In the genomic region with DNA sequence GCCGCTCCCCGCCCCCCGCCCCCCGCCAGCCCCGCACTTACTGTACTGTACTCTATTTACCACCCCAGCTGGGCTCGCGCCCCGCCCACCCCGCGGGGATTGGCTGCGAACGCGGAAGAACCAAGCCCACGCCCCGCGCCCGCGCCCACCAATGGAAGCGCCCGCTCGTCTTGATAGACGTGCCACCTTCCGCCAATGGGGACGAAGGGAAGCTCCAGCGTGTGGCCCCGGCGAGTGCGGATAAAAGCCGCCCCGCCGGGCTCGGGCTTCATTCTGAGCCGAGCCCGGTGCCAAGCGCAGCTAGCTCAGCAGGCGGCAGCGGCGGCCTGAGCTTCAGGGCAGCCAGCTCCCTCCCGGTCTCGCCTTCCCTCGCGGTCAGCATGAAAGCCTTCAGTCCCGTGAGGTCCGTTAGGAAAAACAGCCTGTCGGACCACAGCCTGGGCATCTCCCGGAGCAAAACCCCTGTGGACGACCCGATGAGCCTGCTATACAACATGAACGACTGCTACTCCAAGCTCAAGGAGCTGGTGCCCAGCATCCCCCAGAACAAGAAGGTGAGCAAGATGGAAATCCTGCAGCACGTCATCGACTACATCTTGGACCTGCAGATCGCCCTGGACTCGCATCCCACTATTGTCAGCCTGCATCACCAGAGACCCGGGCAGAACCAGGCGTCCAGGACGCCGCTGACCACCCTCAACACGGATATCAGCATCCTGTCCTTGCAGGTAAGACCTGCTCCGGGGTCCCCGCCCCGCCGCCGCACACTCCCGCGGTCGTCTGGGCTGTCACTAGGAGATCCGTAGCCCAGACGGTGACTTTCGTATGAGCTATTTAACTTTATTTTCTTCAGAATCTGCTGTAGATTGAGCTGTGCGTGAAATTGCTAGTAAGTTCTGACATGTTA, we compare ENCODE assay signal across 8 cellular contexts. TPM values are rescaled to one million over a fixed set of nuclear protein-coding genes. Genes with fewer than 3 reads are reported as not detected.
DNase-seq lines count a peak whose midpoint lies in the region; ATAC-seq and TF ChIP-seq lines count a peak whose summit lies in the region.

A gene with protein sequence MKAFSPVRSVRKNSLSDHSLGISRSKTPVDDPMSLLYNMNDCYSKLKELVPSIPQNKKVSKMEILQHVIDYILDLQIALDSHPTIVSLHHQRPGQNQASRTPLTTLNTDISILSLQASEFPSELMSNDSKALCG (plus strand): TSS at position 271 of the 907 bp plus-strand sequence. CDS start 110 bp downstream, at position 381.

- H3K4me1 ChIP-seq in CD4-positive, CD25-positive, alpha-beta regulatory T cell (ENCODE audit: control insufficient read depth, insufficient read depth, low read length, poor library complexity, severe bottlenecking): peaks cover 68% of the 10 kb centered on the region
- peaks cover 22 to 67% of the 10 kb centered on the region in 2 donors for H3K4me1 ChIP-seq in left lung

- peak within 1 kb of the TSS; percentile 91 to 98 (median 96) for H3K4me3 Mint-ChIP-seq in CD4-positive, CD25-positive, alpha-beta regulatory T cell
- peak within 1 kb of the TSS; percentile 95 for H3K4me3 Mint-ChIP-seq in dendritic cell treated with granulocyte-macrophage colony-stimulating factor and Interleukin-4, amounts not matched to agents 40 ng/mL and 50 ng/mL, for 4 days

- peak; percentile 78 to 81 for ATAC-seq in CD4-positive, CD25-positive, alpha-beta regulatory T cell (ENCODE audit: low read depth in 2 of 2)
- ATAC-seq in GM19438 (IDR thresholded peaks at IDR 0.05; ENCODE audit: low read depth, unreplicated experiment) (peak; percentile 48), HG03571 (IDR thresholded peaks at IDR 0.05; ENCODE audit: unreplicated experiment) (peak; percentile 58), left lung (peak; percentile 74)

- peak within 1 kb of the TSS; percentile 44 to 90 (median 76) for H3K27ac Mint-ChIP-seq in CD4-positive, CD25-positive, alpha-beta regulatory T cell
- peak within 1 kb of the TSS; percentile 94 for H3K27ac Mint-ChIP-seq in dendritic cell treated with granulocyte-macrophage colony-stimulating factor and Interleukin-4, amounts not matched to agents 40 ng/mL and 50 ng/mL, for 4 days

- no peaks in the 10 kb centered on the region for H3K36me3 ChIP-seq in CD4-positive, CD25-positive, alpha-beta regulatory T cell (ENCODE audit: control insufficient read depth, insufficient read depth, low read length)
- no peaks in the 10 kb centered on the region for H3K36me3 ChIP-seq in left lung

- peak; percentile 94 to 98 (median 95) for DNase-seq in CD4-positive, CD25-positive, alpha-beta regulatory T cell
- DNase-seq in NCI-H82 (lab: John Stamatoyannopoulos, UW) (peak; percentile 99), left lung (peak; percentile 97 to 99)
- peak; percentile 97 to 98 for DNase-seq in activated CD4-positive, alpha-beta T cell treated with anti-CD3 and anti-CD28 coated beads, Interleukin-2, amount 50 U/mL, for 4 hours
- DNase-seq in stimulated activated CD4-positive, alpha-beta T cell treated with anti-CD3 and anti-CD28 coated beads, Interleukin-2, amount 100 ng/mL, for 4 hours (ENCODE audit: low read depth): peak; percentile 97

- H3K36me3 Mint-ChIP-seq in CD4-positive, CD25-positive, alpha-beta regulatory T cell: no peaks in the 10 kb centered on the region
- H3K36me3 Mint-ChIP-seq in dendritic cell treated with granulocyte-macrophage colony-stimulating factor and Interleukin-4, amounts not matched to agents 40 ng/mL and 50 ng/mL, for 4 days (ENCODE audit: low read depth): peaks cover 13% of the 10 kb centered on the region

- intact Hi-C loops in dendritic cell treated with granulocyte-macrophage colony-stimulating factor and Interleukin-4, amounts not matched to agents 40 ng/mL and 50 ng/mL, for 4 days (cut with micrococcal nuclease): loop anchor here (2.0 to 10.0 kb wide), 3 partner anchors 105 to 377 kb away; no protein-coding TSS in a partner anchor
- intact Hi-C loops in left lung (cut with DNase I): loop anchor here in 1 of 2 donors (10.0 kb wide), 1 partner anchor 1247 kb away; no protein-coding TSS in a partner anchor

- TF ChIP-seq CTCF in left lung (IDR thresholded peaks at IDR 0.05): no peak

- peak within 1 kb of the TSS; percentile 95 for H3K4me3 ChIP-seq in CD4-positive, CD25-positive, alpha-beta regulatory T cell (ENCODE audit: low read depth, low read length)
- peak within 1 kb of the TSS; percentile 74 to 76 for H3K4me3 ChIP-seq in left lung

- H3K27me3 ChIP-seq in CD4-positive, CD25-positive, alpha-beta regulatory T cell (ENCODE audit: control insufficient read depth, insufficient read depth, low read length): peaks cover 12% of the 10 kb centered on the region
- H3K27me3 ChIP-seq in left lung: peaks cover 0 to 19% of the 10 kb centered on the region in 2 donors

- H3K4me1 Mint-ChIP-seq in CD4-positive, CD25-positive, alpha-beta regulatory T cell: peaks cover 16 to 63% (median 40%) of the 10 kb centered on the region in 4 donors
- peaks cover 67% of the 10 kb centered on the region for H3K4me1 Mint-ChIP-seq in dendritic cell treated with granulocyte-macrophage colony-stimulating factor and Interleukin-4, amounts not matched to agents 40 ng/mL and 50 ng/mL, for 4 days (ENCODE audit: low read depth)

- no peaks in the 10 kb centered on the region for H3K9me3 ChIP-seq in CD4-positive, CD25-positive, alpha-beta regulatory T cell (ENCODE audit: control insufficient read depth in 2 of 2, low read length in 2 of 2)
- no peaks in the 10 kb centered on the region for H3K9me3 ChIP-seq in left lung

- peak within 1 kb of the TSS; percentile 73 for H3K27ac ChIP-seq in CD4-positive, CD25-positive, alpha-beta regulatory T cell (ENCODE audit: insufficient read depth, low read length, poor library complexity, severe bottlenecking)
- H3K27ac ChIP-seq in left lung: peak within 1 kb of the TSS; percentile 95

- peaks cover 41% of the 10 kb centered on the region for H3K27me3 Mint-ChIP-seq in CD4-positive, CD25-positive, alpha-beta regulatory T cell
- H3K27me3 Mint-ChIP-seq in dendritic cell treated with granulocyte-macrophage colony-stimulating factor and Interleukin-4, amounts not matched to agents 40 ng/mL and 50 ng/mL, for 4 days: peaks cover 15% of the 10 kb centered on the region

- H3K9me3 Mint-ChIP-seq in CD4-positive, CD25-positive, alpha-beta regulatory T cell: peaks cover 0 to 4% (median 0%) of the 10 kb centered on the region in 7 donors
- H3K9me3 Mint-ChIP-seq in dendritic cell treated with granulocyte-macrophage colony-stimulating factor and Interleukin-4, amounts not matched to agents 40 ng/mL and 50 ng/mL, for 4 days: no peaks in the 10 kb centered on the region

RNA-seq across cellular contexts. Expression of the gene that starts here (rescaled TPM):
- 55.9 TPM for total RNA-seq in CD4-positive, CD25-positive, alpha-beta regulatory T cell
- polyA plus RNA-seq in CD4-positive, CD25-positive, alpha-beta regulatory T cell: 10 to 100 TPM; 20.3 to 27.5 (median 24.3) TPM
- 10 to 100 TPM; 67.5 to 87.0 TPM for total RNA-seq in left lung

Comparison
In these comparisons a context has a peak if more than half of its experiments do, and no peak if none do; other contexts are left out.
1. Peak in every context shown above with its lines: DNase-seq, ATAC-seq, H3K4me3 ChIP-seq and H3K27ac ChIP-seq.